19 cellular contexts compared by ENCODE assay signal in genomic region chr3:195453236-195453635, GRCh38.
"Had no signal": no experiment of that assay in that cellular context is flagged by ENCODE, and none has a peak within 500 bp of the region (broad histone marks: within the 10 kb centered on the region; RNA-seq: fewer than 3 reads in every experiment).

No MANE protein-coding gene starts in this region.

- H3K9me3 ChIP-seq: thyroid gland had no signal

- H3K27ac Mint-ChIP-seq: activated CD8-positive, alpha-beta T cell treated with anti-CD3 and anti-CD28 coated beads for 36 hours; nephron had no signal

- H3K27me3 ChIP-seq: brain microvascular endothelial cell, dorsolateral prefrontal cortex, thyroid gland had no signal

- H3K4me3 ChIP-seq: dorsolateral prefrontal cortex, lung, thyroid gland had no signal

- H3K4me3 Mint-ChIP-seq: activated CD8-positive, alpha-beta T cell treated with anti-CD3 and anti-CD28 coated beads for 36 hours; nephron had no signal

- ATAC-seq: activated CD8-positive, alpha-beta T cell treated with anti-CD3 and anti-CD28 coated beads for 36 hours; left lobe of liver; sciatic nerve; SK-N-SH treated with all-trans-retinoic acid at 6 μM for 48 hours had no signal

- H3K27ac ChIP-seq: brain microvascular endothelial cell, dorsolateral prefrontal cortex, thyroid gland, VCaP had no signal

- H3K27me3 Mint-ChIP-seq: activated CD8-positive, alpha-beta T cell treated with anti-CD3 and anti-CD28 coated beads for 36 hours had no signal

- H3K36me3 ChIP-seq: brain microvascular endothelial cell, thyroid gland had no signal

- DNase-seq: activated CD8-positive, alpha-beta T cell treated with anti-CD3 and anti-CD28 coated beads for 36 hours; activated naive CD4-positive, alpha-beta T cell treated with Interleukin-2 at 50 U/mL for 16 hours; anterior cingulate cortex; brain microvascular endothelial cell; central memory CD4-positive, alpha-beta T cell; dorsolateral prefrontal cortex; foreskin fibroblast; hypothalamus; stimulated activated CD4-positive, alpha-beta T cell treated with anti-CD3 and anti-CD28 coated beads, Interleukin-4, amount 100 ng/mL, for 24 hours; stimulated activated naive CD4-positive, alpha-beta T cell; T-helper 1 cell; T1000 had no signal
